Comparison of ENCODE assay signal across 13 cellular contexts in the genomic region with DNA sequence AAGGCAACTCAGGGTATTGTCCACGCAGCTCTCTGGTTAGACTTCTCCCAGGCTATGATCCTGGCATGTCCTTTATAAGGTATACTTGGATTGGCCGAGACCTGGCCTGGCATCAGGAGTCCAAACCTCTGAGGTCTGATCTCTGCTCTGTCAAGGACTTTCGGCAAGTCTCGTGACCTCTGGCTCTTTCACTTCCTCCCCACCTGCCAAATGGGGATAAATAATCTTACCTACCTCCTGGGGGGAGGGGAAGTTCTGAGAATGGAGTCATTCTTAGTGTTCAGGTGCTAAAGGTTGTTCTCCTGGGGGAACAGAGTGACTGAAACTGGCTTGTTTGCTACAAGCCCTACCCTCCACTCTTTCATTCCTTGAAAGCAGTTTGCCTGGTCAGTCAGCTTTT. TPM values are rescaled to one million over a fixed set of nuclear protein-coding genes. Genes with fewer than 3 reads are reported as not detected.
DNase-seq lines count a peak whose midpoint lies in the region; ATAC-seq, FAIRE-seq and TF ChIP-seq lines count a peak whose summit lies in the region.
"Had no signal": no experiment of that assay in that cellular context is flagged by ENCODE, and none has a peak within 500 bp of the region (broad histone marks: within the 10 kb centered on the region; RNA-seq: fewer than 3 reads in every experiment).

No MANE protein-coding gene starts in this region.

- H3K27ac ChIP-seq in upper lobe of left lung = no peak overlapping the region

- H3K4me3 Mint-ChIP-seq in T-helper 17 cell = no peak overlapping the region

- peaks cover 13 to 68% (median 45%) of the 10 kb centered on the region in 4 donors for H3K36me3 ChIP-seq in upper lobe of left lung

- POLR2A ChIA-PET in GM10248 (lab: Yijun Ruan, JAX) = no interaction called here

- no peak for TF ChIP-seq POLR2A in upper lobe of left lung (IDR thresholded peaks at IDR 0.05)

- H3K9me3 ChIP-seq in T-helper 17 cell (ENCODE audit: control insufficient read depth, low read length, poor library complexity, severe bottlenecking) = no peaks in the 10 kb centered on the region
- H3K9me3 ChIP-seq in upper lobe of left lung = no peaks in the 10 kb centered on the region
- H3K9me3 ChIP-seq: HAP-1 had no signal

- peak; percentile 59 for DNase-seq in GM10248 (ENCODE audit: extremely low spot score)
- DNase-seq in GM19239 (ENCODE audit: insufficient read length, low spot score) = peak; percentile 80
- no peak for DNase-seq in T-helper 17 cell
- DNase-seq in amniotic stem cell (lab: John Stamatoyannopoulos, UW) = no peak
- no peak for DNase-seq in upper lobe of left lung
- DNase-seq in NCI-H187 (lab: John Stamatoyannopoulos, UW) = no peak
- no peak for DNase-seq in NCI-H345 (lab: John Stamatoyannopoulos, UW)
- DNase-seq: COR-L47, NCI-H1048, nucleus accumbens, SHP77 had no signal

- H3K27me3 Mint-ChIP-seq in T-helper 17 cell = no peaks in the 10 kb centered on the region

- peak overlapping the region; percentile 73 for H3K27ac Mint-ChIP-seq in T-helper 17 cell

- H3K4me1 ChIP-seq in upper lobe of left lung = peaks cover 0 to 6% (median 0%) of the 10 kb centered on the region in 4 donors
- H3K4me1 ChIP-seq: HAP-1 had no signal

- peak; percentile 85 for FAIRE-seq in GM19239 (lab: Jason Lieb, UNC)

- CTCF ChIA-PET in GM10248 (lab: Yijun Ruan, JAX) = interaction anchor here (1.3 to 6.6 kb wide), 2 partner anchors 13 to 29 kb away, joined by 5 to 67 read pairs; a partner anchor contains a TSS

- H3K27me3 ChIP-seq in upper lobe of left lung = no peaks in the 10 kb centered on the region

- peak; percentile 67 for ATAC-seq in HG02870 (IDR thresholded peaks at IDR 0.05; ENCODE audit: unreplicated experiment)
- ATAC-seq in T-helper 17 cell = peak; percentile 4
- ATAC-seq in upper lobe of left lung (ENCODE audit: low FRiP score in 2 of 2) = no peak

- peaks cover 6% of the 10 kb centered on the region for H3K36me3 Mint-ChIP-seq in T-helper 17 cell (ENCODE audit: low read depth)

- TF ChIP-seq EP300 in upper lobe of left lung (IDR thresholded peaks at IDR 0.05) = no peak

- H3K4me1 Mint-ChIP-seq in T-helper 17 cell = peaks cover 47% of the 10 kb centered on the region

- H3K4me3 ChIP-seq in upper lobe of left lung = no peak overlapping the region
- H3K4me3 ChIP-seq: HAP-1 had no signal

- TF ChIP-seq CTCF in GM10248 (IDR thresholded peaks at IDR 0.05; ENCODE audit: control extremely low read depth, extremely low read depth, low read depth, missing control alignments) (no peak), upper lobe of left lung (IDR thresholded peaks at IDR 0.05) (no peak)

- WGBS in upper lobe of left lung, 2 donors = 74 to 93% methylated on average over 4 of the region's 4 CpGs

RNA-seq across cellular contexts. Expression of a gene that starts 7.6 kb away (rescaled TPM):
- total RNA-seq in T-helper 17 cell (10 to 100 TPM; 39.9 to 46.3 TPM), upper lobe of left lung (10 to 100 TPM; 22.0 to 31.2 (median 29.1) TPM)

RNA-seq across cellular contexts. Expression of a gene that starts 30.6 kb away (rescaled TPM):
- 10 to 100 TPM; 12.2 to 14.1 TPM for total RNA-seq in T-helper 17 cell
- 10 to 100 TPM in 2 of 6 donors, 1 to 10 TPM in 4; 5.9 to 32.5 (median 7.4) TPM for total RNA-seq in upper lobe of left lung

RNA-seq across cellular contexts. Expression of a gene that starts 41.9 kb away (rescaled TPM):
- total RNA-seq in T-helper 17 cell (100 to 1,000 TPM; 262 to 283 TPM), upper lobe of left lung (100 to 1,000 TPM; 164 to 224 (median 176) TPM)

RNA-seq across cellular contexts. Expression of a gene that starts 44.8 kb away (rescaled TPM):
- total RNA-seq in T-helper 17 cell = 100 to 1,000 TPM; 150 to 160 TPM
- 100 to 1,000 TPM in 2 of 6 donors, 10 to 100 TPM in 4; 63.7 to 145 (median 88.6) TPM for total RNA-seq in upper lobe of left lung

Comparison
In these comparisons a context has a peak if more than half of its experiments do, and no peak if none do; other contexts are left out.
1. DNase-seq: peak in GM10248 (single experiment) and GM19239 (single experiment); none in T-helper 17 cell (0 of 3), amniotic stem cell (single experiment), upper lobe of left lung (0 of 2), NCI-H187 (0 of 2) and NCI-H345 (single experiment).
2. ATAC-seq: peak in HG02870 (single experiment) and T-helper 17 cell (single experiment); none in upper lobe of left lung (0 of 2).